In the genomic region with DNA sequence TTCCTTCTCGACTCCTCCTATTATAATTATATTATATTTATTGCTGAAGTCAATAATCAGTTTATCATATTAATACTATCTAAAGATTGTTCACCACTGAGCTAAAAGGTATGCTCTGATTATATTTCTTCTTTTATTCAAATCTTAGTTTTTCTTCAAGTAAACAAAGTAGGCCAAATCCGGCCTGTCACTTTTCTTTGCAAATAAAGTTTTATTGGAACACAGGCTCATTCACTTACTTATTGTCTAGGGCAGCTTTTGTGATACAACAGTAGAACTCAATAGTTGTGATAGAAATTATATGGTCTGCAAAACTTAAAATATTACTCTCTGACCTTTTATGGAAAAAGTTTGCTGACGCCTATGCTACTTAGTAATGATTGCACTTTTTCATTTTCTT, we compare ENCODE assay signal across 6 cellular contexts.
"Had no signal": no experiment of that assay in that cellular context is flagged by ENCODE, and none has a peak within 500 bp of the region (broad histone marks: within the 10 kb centered on the region; RNA-seq: fewer than 3 reads in every experiment).

No MANE protein-coding gene starts in this region.

- DNase-seq: GDM1, GF-D8 had no signal

- FAIRE-seq: G401.6, GM12891, GM18507, GM19239 had no signal
